In the genomic region with DNA sequence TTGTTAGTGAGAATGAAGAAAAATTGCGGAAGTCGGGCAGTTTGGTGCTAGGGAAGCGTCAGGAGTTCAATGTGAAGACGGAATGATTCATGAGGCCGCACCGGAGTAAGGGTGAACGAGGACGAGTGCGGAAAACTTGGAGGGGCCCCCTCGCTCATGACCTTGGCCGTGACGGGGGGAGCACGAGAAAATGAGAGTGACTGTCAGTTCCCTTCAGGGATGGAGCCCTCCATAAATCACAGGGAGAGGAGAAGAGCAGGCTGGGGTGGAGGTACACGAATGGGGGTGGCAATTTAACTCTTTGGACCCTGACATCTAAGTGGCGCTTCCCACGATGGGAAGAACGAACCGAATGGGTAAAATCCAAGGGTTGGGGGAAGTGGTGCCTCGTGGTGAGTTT, we compare ENCODE assay signal across 16 cellular contexts.
A peak's percentile ranks its signal among the peaks of the same experiment; 100 is the strongest.
DNase-seq lines count a peak whose midpoint lies in the region; ATAC-seq and TF ChIP-seq lines count a peak whose summit lies in the region.
"Had no signal": no experiment of that assay in that cellular context is flagged by ENCODE, and none has a peak within 500 bp of the region (broad histone marks: within the 10 kb centered on the region; RNA-seq: fewer than 3 reads in every experiment).

No MANE protein-coding gene starts in this region.

- H3K9ac ChIP-seq in H9 (ENCODE audit: extremely low read depth, insufficient read length, low read length): no peak overlapping the region
- H3K9ac ChIP-seq: GM23248 had no signal

- H2BK120ac ChIP-seq in H9 (ENCODE audit: low read depth, low read length, poor library complexity, severe bottlenecking): no peak overlapping the region

- H2AFZ ChIP-seq in H9 (ENCODE audit: low read length): no peak overlapping the region
- H2AFZ ChIP-seq: GM23248 had no signal

- no peaks in the 10 kb centered on the region for H3K79me1 ChIP-seq in H9 (ENCODE audit: insufficient read depth, low read depth, low read length, poor library complexity, severe bottlenecking)

- no peak overlapping the region for H3K56ac ChIP-seq in H9 (ENCODE audit: insufficient read length, low read depth, low read length)

- H3K14ac ChIP-seq in H9 (ENCODE audit: insufficient read depth, low read length): no peak overlapping the region

- H2BK15ac ChIP-seq in H9 (ENCODE audit: low read depth, low read length): no peak overlapping the region

- no peaks in the 10 kb centered on the region for H4K20me1 ChIP-seq in H9 (ENCODE audit: control insufficient read depth, insufficient read depth, insufficient read length)

- H3K36me3 ChIP-seq in suprapubic skin (no peaks in the 10 kb centered on the region), mucosa of descending colon (ENCODE audit: low read depth) (no peaks in the 10 kb centered on the region)
- H3K36me3 ChIP-seq: BE2C had no signal

- no peak overlapping the region for H3K27ac ChIP-seq in H9 (ENCODE audit: insufficient read length, low read depth, low read length)
- H3K27ac ChIP-seq in coronary artery: no peak overlapping the region
- no peak overlapping the region for H3K27ac ChIP-seq in suprapubic skin
- H3K27ac ChIP-seq: A549, C4-2B, GM23248 had no signal

- no peaks in the 10 kb centered on the region for H3K79me2 ChIP-seq in H9 (ENCODE audit: insufficient read depth, low read length)

- H3K27me3 ChIP-seq in H9 (ENCODE audit: insufficient read depth, low read length) (no peaks in the 10 kb centered on the region), suprapubic skin (no peaks in the 10 kb centered on the region)
- H3K27me3 ChIP-seq: BE2C had no signal

- no CpG with 5 or more reads among the region's 19 CpGs for WGBS in H9 (ENCODE audit: extremely low coverage, insufficient read length, low lambda C conversion rate)
- WGBS in suprapubic skin: 79% methylated on average over 19 of the region's 19 CpGs

- H2BK5ac ChIP-seq in H9 (ENCODE audit: insufficient read length, low read length): no peak overlapping the region

- no peak for TF ChIP-seq EP300 in suprapubic skin (IDR thresholded peaks at IDR 0.05)

- intact Hi-C loops in mucosa of descending colon (cut with DNase I, micrococcal nuclease): no loop called here

- no peak overlapping the region for H3K4ac ChIP-seq in H9 (ENCODE audit: low read depth, low read length)

- no peak overlapping the region for H3K27ac Mint-ChIP-seq in H9
- no peak overlapping the region for H3K27ac Mint-ChIP-seq in type B pancreatic cell
- H3K27ac Mint-ChIP-seq: CD8-positive, alpha-beta memory T cell had no signal

- H3K27me3 Mint-ChIP-seq in H9 (ENCODE audit: low read depth) (no peaks in the 10 kb centered on the region), type B pancreatic cell (peaks cover 20% of the 10 kb centered on the region)

- H4K8ac ChIP-seq in H9 (replicated peaks; ENCODE audit: insufficient read length, low read depth, low read length): no peak overlapping the region

- H3T11ph ChIP-seq in H9 (ENCODE audit: low read length): no peak overlapping the region

- H3K4me1 Mint-ChIP-seq in H9 (no peaks in the 10 kb centered on the region; a peak in 1 of 4 replicates), type B pancreatic cell (ENCODE audit: unreplicated experiment) (no peaks in the 10 kb centered on the region)
- H3K4me1 Mint-ChIP-seq: CD8-positive, alpha-beta memory T cell had no signal

- H3K4me3 Mint-ChIP-seq in H9: no peak overlapping the region
- no peak overlapping the region for H3K4me3 Mint-ChIP-seq in type B pancreatic cell
- H3K4me3 Mint-ChIP-seq: CD8-positive, alpha-beta memory T cell had no signal

- no peak overlapping the region for H2AK5ac ChIP-seq in H9 (ENCODE audit: insufficient read length, low read length)

- H3K4me1 ChIP-seq in H9 (ENCODE audit: insufficient read depth, low read length) (no peaks in the 10 kb centered on the region), suprapubic skin (no peaks in the 10 kb centered on the region), mucosa of descending colon (ENCODE audit: low read depth) (no peaks in the 10 kb centered on the region)
- H3K4me1 ChIP-seq: A549, BE2C had no signal

- H3K18ac ChIP-seq in H9 (ENCODE audit: insufficient read length, low read depth, low read length): no peak overlapping the region

- TF ChIP-seq POLR2A in suprapubic skin (IDR thresholded peaks at IDR 0.05): no peak

- H3K4me2 ChIP-seq in H9 (ENCODE audit: insufficient read depth, insufficient read length, low read length): no peak overlapping the region
- H3K4me2 ChIP-seq: A549 had no signal

- H2BK12ac ChIP-seq in H9 (ENCODE audit: insufficient read length, low read depth, low read length): no peak overlapping the region

- ATAC-seq in mucosa of descending colon: no peak
- ATAC-seq: A549 had no signal

- no peaks in the 10 kb centered on the region for H3K9me3 ChIP-seq in H9 (ENCODE audit: control insufficient read depth, low read depth, low read length)
- no peaks in the 10 kb centered on the region for H3K9me3 ChIP-seq in suprapubic skin
- no peaks in the 10 kb centered on the region for H3K9me3 ChIP-seq in mucosa of descending colon
- H3K9me3 ChIP-seq: A549, BE2C had no signal

- no peak for TF ChIP-seq CTCF in H9 (conservative IDR thresholded peaks at IDR 0.05)
- no peak for TF ChIP-seq CTCF in coronary artery (IDR thresholded peaks at IDR 0.05)
- no peak for TF ChIP-seq CTCF in type B pancreatic cell (conservative IDR thresholded peaks at IDR 0.05)
- TF ChIP-seq CTCF in suprapubic skin (IDR thresholded peaks at IDR 0.05): no peak
- TF ChIP-seq CTCF in mucosa of descending colon (IDR thresholded peaks at IDR 0.05): no peak

- H3K4me3 ChIP-seq in coronary artery (no peak overlapping the region), suprapubic skin (no peak overlapping the region), mucosa of descending colon (no peak overlapping the region)
- H3K4me3 ChIP-seq: A549, GM23248 had no signal

- H3K23me2 ChIP-seq in H9 (ENCODE audit: insufficient read length, low read depth, low read length, poor library complexity, severe bottlenecking): no peaks in the 10 kb centered on the region

- H3K9me3 Mint-ChIP-seq in H9 (peaks cover 0 to 8% of the 10 kb centered on the region in 2 experiments; a peak in 3 of 5 replicates), type B pancreatic cell (peaks cover 6% of the 10 kb centered on the region)

- H3K23ac ChIP-seq in H9 (ENCODE audit: insufficient read length, low read depth, low read length): no peak overlapping the region

- H3K36me3 Mint-ChIP-seq in H9 (ENCODE audit: insufficient read depth in 1 of 3, low read depth in 3 of 3) (no peaks in the 10 kb centered on the region; a peak in 1 of 7 replicates), type B pancreatic cell (no peaks in the 10 kb centered on the region)
- H3K36me3 Mint-ChIP-seq: CD8-positive, alpha-beta memory T cell had no signal

- no peak overlapping the region for H4K5ac ChIP-seq in H9 (ENCODE audit: insufficient read length, low read depth, low read length)

- no peak overlapping the region for H4K91ac ChIP-seq in H9 (ENCODE audit: insufficient read length, low read depth, low read length)

- no peak overlapping the region for H2BK20ac ChIP-seq in H9 (ENCODE audit: low read depth, low read length, poor library complexity, severe bottlenecking)

- DNase-seq in H9: peak; percentile 8
- DNase-seq in coronary artery (ENCODE audit: low spot score): peak; percentile 16
- DNase-seq in mesenteric fat pad (ENCODE audit: low spot score): peak; percentile 60
- peak; percentile 31 for DNase-seq in type B pancreatic cell (ENCODE audit: extremely low spot score, unreplicated experiment)
- DNase-seq in NCI-H748 treated with DMSO at 0.1 percent for 48 hours (lab: John Stamatoyannopoulos, UW): no peak
- no peak for DNase-seq in suprapubic skin (ENCODE audit: low spot score in 2 of 2)
- DNase-seq in mucosa of descending colon: no peak
- DNase-seq: BE2C; Calu3; CD8-positive, alpha-beta memory T cell; DMS 273 treated with DMSO at 0.1 percent for 48 hours; DMS79; GM23248; IMR-90 had no signal

Comparison
In these comparisons a context has a peak if more than half of its experiments do, and no peak if none do; other contexts are left out.
1. DNase-seq: peak in H9 (single experiment), coronary artery (single experiment), mesenteric fat pad (single experiment) and type B pancreatic cell (single experiment); none in NCI-H748 treated with DMSO at 0.1 percent for 48 hours (single experiment), suprapubic skin (0 of 2) and mucosa of descending colon (0 of 3).